ENCODE assay signal across 20 cellular contexts in genomic region chr17:7203391-7203790, GRCh38. TPM values are rescaled to one million over a fixed set of nuclear protein-coding genes. Genes with fewer than 3 reads are reported as not detected.
DNase-seq lines count a peak whose midpoint lies in the region; ATAC-seq and TF ChIP-seq lines count a peak whose summit lies in the region.
"Had no signal": no experiment of that assay in that cellular context is flagged by ENCODE, and none has a peak within 500 bp of the region (broad histone marks: within the 10 kb centered on the region; RNA-seq: fewer than 3 reads in every experiment).

No MANE protein-coding gene starts in this region.

- no peak overlapping the region for H3K4me3 ChIP-seq in IMR-90 (ENCODE audit: insufficient read depth, low read depth, low read length)
- H3K4me3 ChIP-seq: esophagus squamous epithelium, left lung, sigmoid colon had no signal

- no peak overlapping the region for H3K56ac ChIP-seq in IMR-90 (ENCODE audit: extremely low read depth, insufficient read depth, low read length)

- no peak overlapping the region for H3K14ac ChIP-seq in IMR-90 (replicated peaks; ENCODE audit: low read depth, low read length)

- TSS peak; percentile 82 for BruUV-seq in IMR-90 (replicated peaks; lab: Mats Ljungman, UMichigan)

- intact Hi-C loops in IMR-90 (cut with micrococcal nuclease) = no loop called here

- no peaks in the 10 kb centered on the region for H3K9me3 ChIP-seq in IMR-90 (ENCODE audit: control insufficient read depth, insufficient read depth, low read length)
- H3K9me3 ChIP-seq: esophagus squamous epithelium, left lung, sigmoid colon had no signal

- peak overlapping the region; percentile 90 for H3K27ac Mint-ChIP-seq in T-helper 2 cell treated with Interferon-gamma antibody and Interleukin-4, amounts not matched to agents 5 μg/mL and 100 μg/mL, for 36 hours
- peak overlapping the region; percentile 14 for H3K27ac Mint-ChIP-seq in activated naive CD8-positive, alpha-beta T cell treated with anti-CD3 and anti-CD28 coated beads, Interleukin-2, amount 50 U/mL, for 24 hours
- peak overlapping the region; percentile 29 for H3K27ac Mint-ChIP-seq in nephron progenitor cell

- WGBS in IMR-90 (ENCODE audit: extremely low coverage in 2 of 2, insufficient read length in 1 of 2), 2 experiments = 92% methylated on average over 6 of the region's 16 CpGs; no CpG with 5 or more reads in 1 of the 2 experiments

- no peak overlapping the region for H3K27ac ChIP-seq in IMR-90 (ENCODE audit: insufficient read depth, low read length)
- H3K27ac ChIP-seq: left lung, parathyroid adenoma had no signal

- ATAC-seq in IMR-90 (ENCODE audit: low read depth) = no peak
- ATAC-seq in activated naive CD8-positive, alpha-beta T cell treated with anti-CD3 and anti-CD28 coated beads, Interleukin-2, amount 50 U/mL, for 24 hours = no peak
- ATAC-seq: left lung had no signal

- TF ChIP-seq RAD21 in IMR-90 (IDR thresholded peaks at IDR 0.05; ENCODE audit: low read length) = no peak

- DNase-seq in T-helper 2 cell treated with Interferon-gamma antibody and Interleukin-4, amounts not matched to agents 5 μg/mL and 100 μg/mL, for 36 hours (ENCODE audit: low spot score) = no peak
- no peak for DNase-seq in T-helper 2 cell
- DNase-seq in IMR-90 = no peak
- no peak for DNase-seq in activated naive CD8-positive, alpha-beta T cell treated with anti-CD3 and anti-CD28 coated beads, Interleukin-2, amount 50 U/mL, for 24 hours
- no peak for DNase-seq in nephron progenitor cell
- DNase-seq in T-helper 9 cell = no peak
- no peak for DNase-seq in stimulated activated naive CD4-positive, alpha-beta T cell treated with Interleukin-2 at 50 U/mL for 16 hours (lab: John Stamatoyannopoulos, UW)
- no peak for DNase-seq in GM19238 (ENCODE audit: insufficient read length, low spot score)
- DNase-seq: activated CD4-positive, alpha-beta memory T cell treated with anti-CD3 and anti-CD28 coated beads, Interleukin-2, amount 10 ng/mL, durations not matched to agents 7 days and 5 days; activated effector memory CD4-positive, alpha-beta T cell treated with Interleukin-2 at 50 U/mL for 16 hours; anterior cingulate cortex; DMS 273 treated with DMSO at 0.1 percent for 48 hours; esophagus squamous epithelium; GF-D8; H9; left lung; NCI-H526 treated with DMSO at 0.1 percent for 48 hours; sigmoid colon had no signal

- no peaks in the 10 kb centered on the region for H3K27me3 Mint-ChIP-seq in T-helper 2 cell treated with Interferon-gamma antibody and Interleukin-4, amounts not matched to agents 5 μg/mL and 100 μg/mL, for 36 hours (ENCODE audit: low read depth)
- no peaks in the 10 kb centered on the region for H3K27me3 Mint-ChIP-seq in activated naive CD8-positive, alpha-beta T cell treated with anti-CD3 and anti-CD28 coated beads, Interleukin-2, amount 50 U/mL, for 24 hours
- no peaks in the 10 kb centered on the region for H3K27me3 Mint-ChIP-seq in nephron progenitor cell (ENCODE audit: low read depth, poor library complexity)

- POLR2A ChIA-PET in IMR-90 (lab: Charles Lee; ENCODE audit: unreplicated experiment) = no interaction called here

- no peak overlapping the region for H3K4me2 ChIP-seq in IMR-90 (ENCODE audit: low read depth, low read length)

- TF ChIP-seq POLR2A in IMR-90 (IDR thresholded peaks at IDR 0.05; ENCODE audit: low read depth, low read length) = no peak

- no peak overlapping the region for H2BK15ac ChIP-seq in IMR-90 (ENCODE audit: low read depth, low read length)

- H3K9ac ChIP-seq in IMR-90 (ENCODE audit: low read depth, low read length) = no peak overlapping the region
- H3K9ac ChIP-seq: parathyroid adenoma had no signal

- peaks cover 13 to 54% of the 10 kb centered on the region in 2 experiments for H3K79me1 ChIP-seq in IMR-90 (ENCODE audit: low read depth in 1 of 2, low read length in 2 of 2)

- no peak overlapping the region for H2AFZ ChIP-seq in IMR-90 (replicated peaks; ENCODE audit: low read length, poor library complexity)
- H2AFZ ChIP-seq: parathyroid adenoma had no signal

- H2AK5ac ChIP-seq in IMR-90 (ENCODE audit: low read depth, low read length) = no peak overlapping the region

- peaks cover 9% of the 10 kb centered on the region for H3K4me1 ChIP-seq in IMR-90 (ENCODE audit: control insufficient read depth, insufficient read depth, low read length)

- H2BK120ac ChIP-seq in IMR-90 (ENCODE audit: low read depth, low read length) = no peak overlapping the region

- peaks cover 10% of the 10 kb centered on the region for H3K9me1 ChIP-seq in IMR-90 (ENCODE audit: insufficient read depth, low read length)

- dilution Hi-C loops in IMR-90 (cut with HindIII; ENCODE audit: low sequenced_read_pairs, unreplicated experiment) = no loop called here

- H4K8ac ChIP-seq in IMR-90 (ENCODE audit: low read depth in 2 of 2, low read length in 2 of 2) = no peak overlapping the region

- no peak overlapping the region for H2BK20ac ChIP-seq in IMR-90 (ENCODE audit: low read depth, low read length)

- no peak overlapping the region for H3K18ac ChIP-seq in IMR-90 (ENCODE audit: low read depth, low read length)

- H3K9me3 Mint-ChIP-seq in T-helper 2 cell treated with Interferon-gamma antibody and Interleukin-4, amounts not matched to agents 5 μg/mL and 100 μg/mL, for 36 hours = no peaks in the 10 kb centered on the region
- H3K9me3 Mint-ChIP-seq in activated naive CD8-positive, alpha-beta T cell treated with anti-CD3 and anti-CD28 coated beads, Interleukin-2, amount 50 U/mL, for 24 hours = no peaks in the 10 kb centered on the region
- H3K9me3 Mint-ChIP-seq in nephron progenitor cell = no peaks in the 10 kb centered on the region
- H3K9me3 Mint-ChIP-seq: activated CD4-positive, alpha-beta memory T cell treated with anti-CD3 and anti-CD28 coated beads, Interleukin-2, amount 10 ng/mL, durations not matched to agents 7 days and 5 days; H9 had no signal

- H4K91ac ChIP-seq in IMR-90 (ENCODE audit: insufficient read depth, low read depth, low read length) = no peak overlapping the region

- peaks cover 21% of the 10 kb centered on the region for H3K36me3 ChIP-seq in IMR-90 (ENCODE audit: control insufficient read depth, insufficient read depth, low read length)

- H3K4me3 Mint-ChIP-seq in T-helper 2 cell treated with Interferon-gamma antibody and Interleukin-4, amounts not matched to agents 5 μg/mL and 100 μg/mL, for 36 hours = peak overlapping the region; percentile 82
- H3K4me3 Mint-ChIP-seq in activated naive CD8-positive, alpha-beta T cell treated with anti-CD3 and anti-CD28 coated beads, Interleukin-2, amount 50 U/mL, for 24 hours = no peak overlapping the region
- H3K4me3 Mint-ChIP-seq in nephron progenitor cell = no peak overlapping the region

- H3K36me3 Mint-ChIP-seq in T-helper 2 cell treated with Interferon-gamma antibody and Interleukin-4, amounts not matched to agents 5 μg/mL and 100 μg/mL, for 36 hours (ENCODE audit: low read depth) = no peaks in the 10 kb centered on the region
- peaks cover 2% of the 10 kb centered on the region for H3K36me3 Mint-ChIP-seq in activated naive CD8-positive, alpha-beta T cell treated with anti-CD3 and anti-CD28 coated beads, Interleukin-2, amount 50 U/mL, for 24 hours (ENCODE audit: low read depth)
- peaks cover 38% of the 10 kb centered on the region for H3K36me3 Mint-ChIP-seq in nephron progenitor cell (ENCODE audit: low read depth)

- H2AK9ac ChIP-seq in IMR-90 (replicated peaks; ENCODE audit: low read depth, low read length, poor library complexity) = peak overlapping the region; percentile 28

- TF ChIP-seq CTCF in IMR-90 (conservative IDR thresholded peaks at IDR 0.05; ENCODE audit: low read depth, low read length) = no peak
- no peak for TF ChIP-seq CTCF in nephron progenitor cell (IDR thresholded peaks at IDR 0.05)

- CTCF ChIA-PET in IMR-90 (lab: Yijun Ruan, JAX) = no interaction called here

- in situ Hi-C loops in IMR-90 (cut with MboI; ENCODE audit: low sequenced_read_pairs) = no loop called here

- no peak overlapping the region for H3K23ac ChIP-seq in IMR-90 (ENCODE audit: low read depth, low read length)

- H4K5ac ChIP-seq in IMR-90 (ENCODE audit: low read depth, low read length) = no peak overlapping the region

- no peaks in the 10 kb centered on the region for H3K27me3 ChIP-seq in IMR-90 (ENCODE audit: control insufficient read depth, insufficient read depth, low read length)
- H3K27me3 ChIP-seq: esophagus squamous epithelium, left lung, sigmoid colon had no signal

- no peak overlapping the region for H2BK5ac ChIP-seq in IMR-90 (ENCODE audit: low read depth, low read length, poor library complexity, severe bottlenecking)

- H4K20me1 ChIP-seq in IMR-90 (ENCODE audit: insufficient read depth, low read length) = peaks cover 23% of the 10 kb centered on the region

- no peak overlapping the region for H3K4ac ChIP-seq in IMR-90 (ENCODE audit: low read depth, low read length)

- peaks cover 24% of the 10 kb centered on the region for H3K4me1 Mint-ChIP-seq in T-helper 2 cell treated with Interferon-gamma antibody and Interleukin-4, amounts not matched to agents 5 μg/mL and 100 μg/mL, for 36 hours (ENCODE audit: low read depth)
- peaks cover 27% of the 10 kb centered on the region for H3K4me1 Mint-ChIP-seq in activated naive CD8-positive, alpha-beta T cell treated with anti-CD3 and anti-CD28 coated beads, Interleukin-2, amount 50 U/mL, for 24 hours
- peaks cover 43% of the 10 kb centered on the region for H3K4me1 Mint-ChIP-seq in nephron progenitor cell

TF ChIP-seq in IMR-90, 13 proteins besides CTCF, POLR2A, EP300 and RAD21 (continues in another document):
- no peak for TF ChIP-seq CEBPB (IDR thresholded peaks at IDR 0.05; ENCODE audit: low read depth, low read length)

RNA-seq across cellular contexts. Expression of gene DLG4, which starts 16.2 kb away (rescaled TPM):
- total RNA-seq in IMR-90 (2012; rRNA removed) = 8.1 and 8.2 TPM in 2 replicates
- 28.5 and 30.5 TPM in 2 replicates for polyA plus RNA-seq in IMR-90 (2012; rRNA removed)
- polyA plus RNA-seq in IMR-90 (2012; cell fraction: cytosol; rRNA removed) = 13.6 and 24.5 TPM in 2 replicates
- polyA plus RNA-seq in IMR-90 (2012; cell fraction: nucleus; rRNA removed; ENCODE audit: low replicate concordance) = 118 and 142 TPM in 2 replicates

RNA-seq across cellular contexts. Expression of gene ACADVL, which starts 16.3 kb away (rescaled TPM):
- total RNA-seq in IMR-90 (2012; rRNA removed) = 129 and 139 TPM in 2 replicates
- 752 and 844 TPM in 2 replicates for polyA plus RNA-seq in IMR-90 (2012; rRNA removed)
- polyA plus RNA-seq in IMR-90 (2012; cell fraction: cytosol; rRNA removed) = 312 and 348 TPM in 2 replicates
- 6,277 and 8,711 TPM in 2 replicates for polyA plus RNA-seq in IMR-90 (2012; cell fraction: nucleus; rRNA removed; ENCODE audit: low replicate concordance)

RNA-seq across cellular contexts. Expression of gene ASGR1, which starts 24.2 kb away (rescaled TPM):
- 1.3 and 1.9 TPM in 2 replicates for total RNA-seq in IMR-90 (2012; rRNA removed)
- 3.8 and 4.2 TPM in 2 replicates for polyA plus RNA-seq in IMR-90 (2012; rRNA removed)
- polyA plus RNA-seq in IMR-90 (2012; cell fraction: cytosol; rRNA removed) = 2.6 and 2.9 TPM in 2 replicates
- 17.1 and 47.7 TPM in 2 replicates for polyA plus RNA-seq in IMR-90 (2012; cell fraction: nucleus; rRNA removed; ENCODE audit: low replicate concordance)
- total RNA-seq: HT-29 had no signal

RNA-seq across cellular contexts. Expression of gene DVL2, which starts 30.9 kb away (rescaled TPM):
- total RNA-seq in IMR-90 (2012; rRNA removed) = 20.3 and 21.3 TPM in 2 replicates
- 10.5 and 11.8 TPM in 2 replicates for polyA plus RNA-seq in IMR-90 (2012; rRNA removed)
- polyA plus RNA-seq in IMR-90 (2012; cell fraction: cytosol; rRNA removed) = 5.9 and 9.6 TPM in 2 replicates
- 14.5 and 26.4 TPM in 2 replicates for polyA plus RNA-seq in IMR-90 (2012; cell fraction: nucleus; rRNA removed; ENCODE audit: low replicate concordance)

RNA-seq across cellular contexts. Expression of gene PHF23, which starts 35.9 kb away (rescaled TPM):
- total RNA-seq in IMR-90 (2012; rRNA removed) = 44.8 and 45.5 TPM in 2 replicates
- polyA plus RNA-seq in IMR-90 (2012; rRNA removed) = 54.4 and 58.5 TPM in 2 replicates
- 37.0 TPM in 2 replicates for polyA plus RNA-seq in IMR-90 (2012; cell fraction: cytosol; rRNA removed)
- 22.3 and 31.7 TPM in 2 replicates for polyA plus RNA-seq in IMR-90 (2012; cell fraction: nucleus; rRNA removed; ENCODE audit: low replicate concordance)

Comparison
In these comparisons a context has a peak if more than half of its experiments do, and no peak if none do; other contexts are left out.
1. H3K27ac Mint-ChIP-seq: peak in every context shown above with its lines; median percentile 90 in T-helper 2 cell treated with Interferon-gamma antibody and Interleukin-4, amounts not matched to agents 5 μg/mL and 100 μg/mL, for 36 hours; 29 in nephron progenitor cell; 14 in activated naive CD8-positive, alpha-beta T cell treated with anti-CD3 and anti-CD28 coated beads, Interleukin-2, amount 50 U/mL, for 24 hours.